ENCODE assay signal across 17 cellular contexts in the genomic region with DNA sequence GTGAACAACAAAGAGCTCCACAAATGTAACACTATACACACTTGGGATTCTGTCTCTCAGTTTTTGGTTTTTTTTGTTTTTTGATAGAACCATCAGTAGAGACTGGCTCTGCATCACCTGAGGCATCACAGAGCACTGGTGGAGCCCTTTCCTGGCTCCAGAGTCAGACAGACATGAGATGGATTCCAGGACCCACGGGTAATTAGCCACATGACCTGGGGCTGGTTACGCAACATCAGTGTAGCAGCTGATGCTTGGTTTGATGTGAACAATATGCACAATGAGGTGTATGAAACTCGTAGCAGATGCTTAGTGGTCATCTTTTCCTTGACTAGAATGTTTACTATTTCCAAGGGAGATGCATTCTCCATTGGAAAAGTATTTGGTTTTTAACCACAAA. TPM values are rescaled to one million over a fixed set of nuclear protein-coding genes. Genes with fewer than 3 reads are reported as not detected.
DNase-seq lines count a peak whose midpoint lies in the region; ATAC-seq and TF ChIP-seq lines count a peak whose summit lies in the region.
"Had no signal": no experiment of that assay in that cellular context is flagged by ENCODE, and none has a peak within 500 bp of the region (broad histone marks: within the 10 kb centered on the region; RNA-seq: fewer than 3 reads in every experiment).

No MANE protein-coding gene starts in this region.

- H3K36me3 Mint-ChIP-seq in activated T-helper 17 cell treated with anti-CD3 and anti-CD28 coated beads, Interleukin-2, amount 50 U/mL, for 72 hours (ENCODE audit: low read depth), result no peaks in the 10 kb centered on the region

- ATAC-seq in activated T-helper 17 cell treated with anti-CD3 and anti-CD28 coated beads, Interleukin-2, amount 50 U/mL, for 72 hours (replicated peaks), result no peak
- ATAC-seq: GM12878 had no signal

- in situ Hi-C loops in astrocyte of the cerebellum (cut with HindIII; ENCODE audit: low sequenced_read_pairs), result no loop called here

- no peaks in the 10 kb centered on the region for H3K27me3 Mint-ChIP-seq in activated T-helper 17 cell treated with anti-CD3 and anti-CD28 coated beads, Interleukin-2, amount 50 U/mL, for 72 hours

- no peak overlapping the region for H3K4me3 Mint-ChIP-seq in activated T-helper 17 cell treated with anti-CD3 and anti-CD28 coated beads, Interleukin-2, amount 50 U/mL, for 72 hours
- H3K4me3 Mint-ChIP-seq: endodermal cell had no signal

- H3K4me3 ChIP-seq in AG10803 (ENCODE audit: low read length) (no peak overlapping the region), HFF-Myc (replicated peaks; ENCODE audit: low read depth, low read length) (no peak overlapping the region), astrocyte of the cerebellum (ENCODE audit: low read depth, low read length) (no peak overlapping the region), foreskin fibroblast (ENCODE audit: low read depth in 1 of 2, low read length in 2 of 2) (no peak overlapping the region)
- H3K4me3 ChIP-seq: BLaER1 treated with 17β-estradiol and CSF1 and Interleukin-3, amounts not matched to agents 10 nM and 100 nM; GM12878; Peyer's patch had no signal

- DNase-seq in AG10803 (ENCODE audit: low read depth) (peak; percentile 80), HFF-Myc (ENCODE audit: extremely low read depth, low read depth) (peak; percentile 20), astrocyte of the cerebellum (ENCODE audit: low read depth) (peak; percentile 93), foreskin fibroblast (peak; percentile 36 to 61), NCI-H510A treated with DMSO at 0.1 percent for 48 hours (lab: John Stamatoyannopoulos, UW) (no peak), nucleus accumbens (lab: John Stamatoyannopoulos, UW) (no peak), SKM-1 treated with dmso at 0.1 percent for 144 hours (lab: John Stamatoyannopoulos, UW; ENCODE audit: unreplicated experiment) (no peak)
- DNase-seq: activated naive CD4-positive, alpha-beta T cell treated with Interleukin-2 at 50 U/mL for 16 hours; DND-41; endodermal cell; NCI-H1436; NCI-H526; Peyer's patch; T-helper 1 cell had no signal

- no peak overlapping the region for H3K27ac Mint-ChIP-seq in activated T-helper 17 cell treated with anti-CD3 and anti-CD28 coated beads, Interleukin-2, amount 50 U/mL, for 72 hours
- H3K27ac Mint-ChIP-seq: endodermal cell had no signal

- TF ChIP-seq CTCF in AG10803 (conservative IDR thresholded peaks at IDR 0.05; ENCODE audit: low read length) (no peak), HFF-Myc (IDR thresholded peaks at IDR 0.05; ENCODE audit: low read depth, low read length, missing control alignments) (no peak), astrocyte of the cerebellum (IDR thresholded peaks at IDR 0.05; ENCODE audit: low read depth, low read length, missing control alignments) (no peak), foreskin fibroblast (IDR thresholded peaks at IDR 0.05; ENCODE audit: low read depth, low read length) (no peak)

- H3K9me3 Mint-ChIP-seq in activated T-helper 17 cell treated with anti-CD3 and anti-CD28 coated beads, Interleukin-2, amount 50 U/mL, for 72 hours, result no peaks in the 10 kb centered on the region

- H3K4me1 Mint-ChIP-seq in activated T-helper 17 cell treated with anti-CD3 and anti-CD28 coated beads, Interleukin-2, amount 50 U/mL, for 72 hours, result no peaks in the 10 kb centered on the region

RNA-seq across cellular contexts. Expression of gene CMPK2, which starts 40.7 kb away (rescaled TPM):
- 1 to 10 TPM; 2.0 to 2.6 TPM for total RNA-seq in activated T-helper 17 cell treated with anti-CD3 and anti-CD28 coated beads, Interleukin-2, amount 50 U/mL, for 72 hours

RNA-seq across cellular contexts. Expression of gene RSAD2, which starts 52.6 kb away (rescaled TPM):
- total RNA-seq in activated T-helper 17 cell treated with anti-CD3 and anti-CD28 coated beads, Interleukin-2, amount 50 U/mL, for 72 hours, result 1 to 10 TPM; 2.8 to 4.5 TPM

Comparison
In these comparisons a context has a peak if more than half of its experiments do, and no peak if none do; other contexts are left out.
1. DNase-seq: peak in AG10803 (single experiment), HFF-Myc (single experiment), astrocyte of the cerebellum (single experiment) and foreskin fibroblast (2 of 2); none in NCI-H510A treated with DMSO at 0.1 percent for 48 hours (single experiment), nucleus accumbens (0 of 56) and SKM-1 treated with dmso at 0.1 percent for 144 hours (single experiment).